17 cellular contexts compared by ENCODE assay signal in the genomic region with DNA sequence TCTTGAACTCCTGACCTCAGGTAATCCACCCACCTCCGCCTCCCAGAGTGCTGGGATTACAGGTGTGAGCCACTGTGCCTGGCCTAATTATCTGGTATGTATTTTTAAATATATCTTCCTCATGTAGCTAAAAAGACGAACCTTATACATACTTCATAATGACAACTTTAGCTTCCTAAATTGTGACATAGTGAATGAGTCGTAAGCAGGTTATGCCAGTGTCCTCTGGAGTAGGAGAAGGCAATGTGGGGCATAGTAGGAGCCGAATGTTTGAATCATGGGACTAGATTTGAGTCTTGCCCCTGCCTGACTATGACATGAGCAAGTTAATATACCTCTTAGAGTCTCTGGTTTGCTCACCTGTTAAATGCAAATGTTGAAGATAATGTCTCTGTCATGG.
DNase-seq lines count a peak whose midpoint lies in the region; ATAC-seq, FAIRE-seq and TF ChIP-seq lines count a peak whose summit lies in the region.
"Had no signal": no experiment of that assay in that cellular context is flagged by ENCODE, and none has a peak within 500 bp of the region (broad histone marks: within the 10 kb centered on the region; RNA-seq: fewer than 3 reads in every experiment).

No MANE protein-coding gene starts in this region.

- in situ Hi-C loops in gastrocnemius medialis (cut with MboI; ENCODE audit: low sequenced_read_pairs in 4 of 4), result no loop called here

- no peak for TF ChIP-seq CTCF in gastrocnemius medialis (IDR thresholded peaks at IDR 0.05 in 4 of 5, conservative IDR thresholded peaks at IDR 0.05 in 1 of 5)
- TF ChIP-seq CTCF in heart left ventricle (IDR thresholded peaks at IDR 0.05), result no peak

- peak; percentile 67 to 87 for ATAC-seq in gastrocnemius medialis
- ATAC-seq in heart left ventricle, result no peak
- ATAC-seq in HG03354 (IDR thresholded peaks at IDR 0.05; ENCODE audit: poor library complexity, severe bottlenecking, unreplicated experiment), result no peak
- ATAC-seq: heart right ventricle, right lobe of liver had no signal

- DNase-seq in H54 (ENCODE audit: insufficient read length, low spot score), result no peak
- DNase-seq in RKO (ENCODE audit: low spot score), result peak; percentile 15
- peak; percentile 34 for DNase-seq in epithelial cell of prostate (ENCODE audit: low read depth, low spot score)
- DNase-seq in gastrocnemius medialis, result no peak
- DNase-seq in NCI-H82 (lab: John Stamatoyannopoulos, UW), result no peak
- no peak for DNase-seq in small intestine
- DNase-seq in heart left ventricle, result no peak
- DNase-seq: activated naive CD8-positive, alpha-beta T cell treated with anti-CD3 and anti-CD28 coated beads, Interleukin-2, amount 10 ng/mL, durations not matched to agents 7 days and 5 days; activated T-cell treated with anti-CD3 and anti-CD28 coated beads, Interleukin-2, amount 50 U/mL, for 48 hours; cerebellar nuclear complex; heart right ventricle; islet precursor cell; right lobe of liver; stimulated activated CD4-positive, alpha-beta T cell treated with anti-CD3 and anti-CD28 coated beads, Interleukin-2, amount 100 ng/mL, for 48 hours had no signal

- H3K27ac ChIP-seq in epithelial cell of prostate (peak overlapping the region; percentile 60), gastrocnemius medialis (no peak overlapping the region), small intestine (ENCODE audit: low read depth in 1 of 2, low read length in 1 of 2) (no peak overlapping the region), heart left ventricle (no peak overlapping the region)
- H3K27ac ChIP-seq: heart right ventricle, right lobe of liver, thoracic aorta had no signal

- intact Hi-C loops in gastrocnemius medialis (cut with DNase I; ENCODE audit: low total_unique reads) (no loop called here), heart left ventricle (cut with DNase I) (no loop called here)

- peak; percentile 64 for FAIRE-seq in H54 (lab: Jason Lieb, UNC)
- FAIRE-seq in small intestine (lab: Jason Lieb, UNC), result no peak
- FAIRE-seq: H1 had no signal

- H3K36me3 ChIP-seq in gastrocnemius medialis, result peaks cover 0 to 4% of the 10 kb centered on the region in 2 donors
- H3K36me3 ChIP-seq in small intestine (ENCODE audit: control insufficient read depth in 2 of 2, insufficient read depth in 2 of 2, low read length in 2 of 2), result peaks cover 0 to 3% of the 10 kb centered on the region in 2 donors
- peaks cover 0 to 27% (median 14%) of the 10 kb centered on the region in 9 donors for H3K36me3 ChIP-seq in heart left ventricle
- H3K36me3 ChIP-seq: right lobe of liver, thoracic aorta had no signal

- H3K9me3 ChIP-seq in gastrocnemius medialis (no peaks in the 10 kb centered on the region), small intestine (ENCODE audit: control insufficient read depth, low read depth) (no peaks in the 10 kb centered on the region), heart left ventricle (no peaks in the 10 kb centered on the region)
- H3K9me3 ChIP-seq: heart right ventricle, right lobe of liver, thoracic aorta had no signal

- H3K4me3 ChIP-seq in gastrocnemius medialis (no peak overlapping the region), small intestine (ENCODE audit: low read depth in 1 of 2, low read length in 2 of 2) (no peak overlapping the region), heart left ventricle (no peak overlapping the region)
- H3K4me3 ChIP-seq: heart right ventricle, right lobe of liver, thoracic aorta had no signal

- 91 to 95% (median 93%) methylated on average over 4 of the region's 4 CpGs for WGBS in small intestine, 3 donors
- 93 to 97% (median 95%) methylated on average over 4 of the region's 4 CpGs for WGBS in heart left ventricle, 4 donors

- H3K4me1 ChIP-seq in gastrocnemius medialis (no peaks in the 10 kb centered on the region), small intestine (ENCODE audit: control insufficient read depth in 2 of 2, insufficient read depth in 1 of 2, low read depth in 1 of 2, low read length in 1 of 2) (no peaks in the 10 kb centered on the region), heart left ventricle (peaks cover 0 to 4% (median 0%) of the 10 kb centered on the region in 12 donors)
- H3K4me1 ChIP-seq: heart right ventricle, right lobe of liver had no signal

- H3K27me3 ChIP-seq in gastrocnemius medialis, result no peaks in the 10 kb centered on the region
- H3K27me3 ChIP-seq in small intestine (ENCODE audit: control insufficient read depth in 2 of 2, insufficient read depth in 2 of 2, low read length in 2 of 2), result no peaks in the 10 kb centered on the region
- no peaks in the 10 kb centered on the region for H3K27me3 ChIP-seq in heart left ventricle
- H3K27me3 ChIP-seq: heart right ventricle, right lobe of liver had no signal

- no peak for TF ChIP-seq POLR2A in H54 (IDR thresholded peaks at IDR 0.05; ENCODE audit: low read depth, low read length)
- TF ChIP-seq POLR2A in gastrocnemius medialis (IDR thresholded peaks at IDR 0.05), result no peak
- TF ChIP-seq POLR2A in heart left ventricle (IDR thresholded peaks at IDR 0.05), result no peak

Comparison
In these comparisons a context has a peak if more than half of its experiments do, and no peak if none do; other contexts are left out.
1. DNase-seq: peak in RKO (single experiment) and epithelial cell of prostate (single experiment); none in H54 (single experiment), gastrocnemius medialis (0 of 2), NCI-H82 (single experiment), small intestine (single experiment) and heart left ventricle (0 of 5).
2. ATAC-seq: peak in gastrocnemius medialis (2 of 2); none in heart left ventricle (0 of 4) and HG03354 (single experiment).